10 cellular contexts compared by ENCODE assay signal in the genomic region with DNA sequence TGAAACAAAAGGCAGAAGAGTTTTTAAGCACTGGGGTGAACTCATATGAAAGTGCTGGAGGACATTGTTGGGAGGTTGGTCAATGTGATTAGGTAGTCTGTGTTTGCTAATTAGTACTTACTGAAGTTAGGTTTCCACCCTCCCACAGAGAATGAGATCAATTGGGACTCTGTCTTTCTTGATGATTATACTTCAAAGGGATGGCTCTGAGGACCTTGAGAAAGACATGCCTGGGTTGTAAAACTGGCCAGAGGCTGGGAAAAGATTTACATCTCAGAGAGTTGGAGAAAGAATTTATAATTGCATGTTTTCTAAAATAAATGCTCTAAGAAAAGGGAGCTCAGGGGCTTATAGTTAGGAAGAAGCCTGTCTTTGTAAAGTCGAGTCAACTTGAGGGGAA.
"Had no signal": no experiment of that assay in that cellular context is flagged by ENCODE, and none has a peak within 500 bp of the region (broad histone marks: within the 10 kb centered on the region; RNA-seq: fewer than 3 reads in every experiment).

No MANE protein-coding gene starts in this region.

- DNase-seq: HFFc6, Karpas-422, KBM-7 had no signal

- H3K27me3 Mint-ChIP-seq: IgD-negative memory B cell had no signal

- H3K9me3 ChIP-seq: HAP-1 had no signal

- H3K27ac ChIP-seq: HL-60, KMS-11 had no signal

- H3K4me3 Mint-ChIP-seq: GM23338, HFFc6, IgD-negative memory B cell had no signal

- ATAC-seq: GM23338, HCT116, HepG2 had no signal

- H2AFZ ChIP-seq: GM23338 had no signal

- H3K36me3 ChIP-seq: HAP-1 had no signal

- H3K9ac ChIP-seq: KMS-11 had no signal

- H3K4me3 ChIP-seq: GM23338, HAP-1 had no signal

- H3K4me1 Mint-ChIP-seq: GM23338 had no signal

- H3K27ac Mint-ChIP-seq: GM23338, HFFc6, IgD-negative memory B cell had no signal

- H3K4me2 ChIP-seq: GM23338, KMS-11 had no signal

- H3K9me3 Mint-ChIP-seq: GM23338, HFFc6 had no signal

- H3K36me3 Mint-ChIP-seq: IgD-negative memory B cell had no signal
